Comparison of ENCODE assay signal across 24 cellular contexts in genomic region chr3:194562986-194563385, GRCh38.
A peak's percentile ranks its signal among the peaks of the same experiment; 100 is the strongest.
DNase-seq lines count a peak whose midpoint lies in the region; ATAC-seq and TF ChIP-seq lines count a peak whose summit lies in the region.
"Had no signal": no experiment of that assay in that cellular context is flagged by ENCODE, and none has a peak within 500 bp of the region (broad histone marks: within the 10 kb centered on the region; RNA-seq: fewer than 3 reads in every experiment).

No MANE protein-coding gene starts in this region.

- TF ChIP-seq CTCF in foreskin fibroblast (IDR thresholded peaks at IDR 0.05; ENCODE audit: low read depth, low read length) (no peak), MCF 10A (IDR thresholded peaks at IDR 0.05; ENCODE audit: unreplicated experiment) (no peak)

- BruUV-seq in MCF 10A (replicated peaks; lab: Mats Ljungman, UMichigan) = no TSS peak

- CTCF ChIA-PET in MCF 10A (lab: Yijun Ruan, JAX) = interaction anchor here (0.6 kb wide), 2 partner anchors 9 to 1967 kb away, joined by 3 read pairs; no protein-coding TSS in a partner anchor

- ATAC-seq in stimulated activated naive CD8-positive, alpha-beta T cell treated with anti-CD3 and anti-CD28 coated beads, Interleukin-15, Interleukin-2, amounts not matched to agents 100 U/mL and 50 U/mL, for 24 hours = peak; percentile 20
- ATAC-seq in stimulated activated naive CD8-positive, alpha-beta T cell treated with anti-CD3 and anti-CD28 coated beads, Interleukin-15, amount 100 ng/mL, for 72 hours = no peak
- ATAC-seq in activated T-helper 17 cell treated with anti-CD3 and anti-CD28 coated beads, Interleukin-2, amount 50 U/mL, for 72 hours (replicated peaks) = peak; percentile 41
- no peak for ATAC-seq in activated CD4-positive, CD25-positive, alpha-beta regulatory T cell treated with anti-CD3 and anti-CD28 coated beads, Interleukin-2, amount 50 U/mL, for 24 hours
- ATAC-seq: A549, GM12878, GM23338, HCT116 had no signal

- intact Hi-C loops in MCF 10A (cut with micrococcal nuclease) = no loop called here

- no peak overlapping the region for H3K27ac Mint-ChIP-seq in stimulated activated naive CD8-positive, alpha-beta T cell treated with anti-CD3 and anti-CD28 coated beads, Interleukin-15, amount 100 ng/mL, for 72 hours
- no peak overlapping the region for H3K27ac Mint-ChIP-seq in activated T-helper 17 cell treated with anti-CD3 and anti-CD28 coated beads, Interleukin-2, amount 50 U/mL, for 72 hours
- no peak overlapping the region for H3K27ac Mint-ChIP-seq in MCF 10A (ENCODE audit: low read depth, unreplicated experiment)
- H3K27ac Mint-ChIP-seq: CD14-positive monocyte; CD4-positive, alpha-beta T cell; CD8-positive, alpha-beta memory T cell; GM23338; H9 had no signal

- POLR2A ChIA-PET in MCF 10A (lab: Yijun Ruan, JAX) = no interaction called here

- H3K4me3 ChIP-seq in foreskin fibroblast (ENCODE audit: low read depth in 1 of 2, low read length in 2 of 2) = no peak overlapping the region
- H3K4me3 ChIP-seq: A549; BLaER1 treated with 17β-estradiol and CSF1 and Interleukin-3, amounts not matched to agents 10 nM and 100 nM; GM12878; GM23338 had no signal

- H3K27me3 Mint-ChIP-seq in stimulated activated naive CD8-positive, alpha-beta T cell treated with anti-CD3 and anti-CD28 coated beads, Interleukin-15, amount 100 ng/mL, for 72 hours = peaks cover 6% of the 10 kb centered on the region
- H3K27me3 Mint-ChIP-seq in activated T-helper 17 cell treated with anti-CD3 and anti-CD28 coated beads, Interleukin-2, amount 50 U/mL, for 72 hours = peaks cover 5% of the 10 kb centered on the region
- H3K27me3 Mint-ChIP-seq in MCF 10A (ENCODE audit: insufficient read depth, unreplicated experiment) = no peaks in the 10 kb centered on the region

- H3K9me3 Mint-ChIP-seq in stimulated activated naive CD8-positive, alpha-beta T cell treated with anti-CD3 and anti-CD28 coated beads, Interleukin-15, amount 100 ng/mL, for 72 hours = no peaks in the 10 kb centered on the region
- no peaks in the 10 kb centered on the region for H3K9me3 Mint-ChIP-seq in activated T-helper 17 cell treated with anti-CD3 and anti-CD28 coated beads, Interleukin-2, amount 50 U/mL, for 72 hours
- H3K9me3 Mint-ChIP-seq in MCF 10A (ENCODE audit: unreplicated experiment) = no peaks in the 10 kb centered on the region
- H3K9me3 Mint-ChIP-seq: CD4-positive, alpha-beta T cell; CD8-positive, alpha-beta memory T cell; GM23338; H9 had no signal

- no peaks in the 10 kb centered on the region for H3K36me3 Mint-ChIP-seq in activated T-helper 17 cell treated with anti-CD3 and anti-CD28 coated beads, Interleukin-2, amount 50 U/mL, for 72 hours (ENCODE audit: low read depth)
- no peaks in the 10 kb centered on the region for H3K36me3 Mint-ChIP-seq in MCF 10A (ENCODE audit: insufficient read depth, unreplicated experiment)
- H3K36me3 Mint-ChIP-seq: CD14-positive monocyte; CD8-positive, alpha-beta memory T cell had no signal

- no peak for DNase-seq in stimulated activated naive CD8-positive, alpha-beta T cell treated with anti-CD3 and anti-CD28 coated beads, Interleukin-15, Interleukin-2, amounts not matched to agents 100 U/mL and 50 U/mL, for 24 hours
- no peak for DNase-seq in stimulated activated naive CD8-positive, alpha-beta T cell treated with anti-CD3 and anti-CD28 coated beads, Interleukin-15, amount 100 ng/mL, for 72 hours
- peak; percentile 30 to 45 for DNase-seq in foreskin fibroblast
- no peak for DNase-seq in iPS-NIHi7 (ENCODE audit: extremely low spot score)
- DNase-seq in MCF 10A (ENCODE audit: unreplicated experiment) = no peak
- DNase-seq: 8988T; ACHN; AML-193; BE2C; CD4-positive, alpha-beta T cell; CD8-positive, alpha-beta memory T cell; DMS 273 treated with DMSO at 0.1 percent for 48 hours; DMS79; EL; GDM1; H9 had no signal

- peaks cover 6% of the 10 kb centered on the region for H3K4me1 Mint-ChIP-seq in stimulated activated naive CD8-positive, alpha-beta T cell treated with anti-CD3 and anti-CD28 coated beads, Interleukin-15, amount 100 ng/mL, for 72 hours
- peaks cover 6% of the 10 kb centered on the region for H3K4me1 Mint-ChIP-seq in activated T-helper 17 cell treated with anti-CD3 and anti-CD28 coated beads, Interleukin-2, amount 50 U/mL, for 72 hours
- no peaks in the 10 kb centered on the region for H3K4me1 Mint-ChIP-seq in MCF 10A (ENCODE audit: insufficient read depth, unreplicated experiment)
- H3K4me1 Mint-ChIP-seq: CD8-positive, alpha-beta memory T cell; GM23338 had no signal

- no peak overlapping the region for H3K4me3 Mint-ChIP-seq in stimulated activated naive CD8-positive, alpha-beta T cell treated with anti-CD3 and anti-CD28 coated beads, Interleukin-15, amount 100 ng/mL, for 72 hours
- no peak overlapping the region for H3K4me3 Mint-ChIP-seq in activated T-helper 17 cell treated with anti-CD3 and anti-CD28 coated beads, Interleukin-2, amount 50 U/mL, for 72 hours
- no peak overlapping the region for H3K4me3 Mint-ChIP-seq in MCF 10A (ENCODE audit: unreplicated experiment)
- H3K4me3 Mint-ChIP-seq: CD14-positive monocyte; CD4-positive, alpha-beta T cell; CD8-positive, alpha-beta memory T cell; GM23338; H9 had no signal

Comparison
In these comparisons a context has a peak if more than half of its experiments do, and no peak if none do; other contexts are left out.
1. ATAC-seq: peak in stimulated activated naive CD8-positive, alpha-beta T cell treated with anti-CD3 and anti-CD28 coated beads, Interleukin-15, Interleukin-2, amounts not matched to agents 100 U/mL and 50 U/mL, for 24 hours (single experiment) and activated T-helper 17 cell treated with anti-CD3 and anti-CD28 coated beads, Interleukin-2, amount 50 U/mL, for 72 hours (single experiment); none in stimulated activated naive CD8-positive, alpha-beta T cell treated with anti-CD3 and anti-CD28 coated beads, Interleukin-15, amount 100 ng/mL, for 72 hours (single experiment) and activated CD4-positive, CD25-positive, alpha-beta regulatory T cell treated with anti-CD3 and anti-CD28 coated beads, Interleukin-2, amount 50 U/mL, for 24 hours (0 of 2).
2. DNase-seq: peak in foreskin fibroblast (2 of 2); none in stimulated activated naive CD8-positive, alpha-beta T cell treated with anti-CD3 and anti-CD28 coated beads, Interleukin-15, Interleukin-2, amounts not matched to agents 100 U/mL and 50 U/mL, for 24 hours (single experiment), stimulated activated naive CD8-positive, alpha-beta T cell treated with anti-CD3 and anti-CD28 coated beads, Interleukin-15, amount 100 ng/mL, for 72 hours (0 of 2), iPS-NIHi7 (single experiment) and MCF 10A (single experiment).